9 cellular contexts compared by ENCODE assay signal in the genomic region with DNA sequence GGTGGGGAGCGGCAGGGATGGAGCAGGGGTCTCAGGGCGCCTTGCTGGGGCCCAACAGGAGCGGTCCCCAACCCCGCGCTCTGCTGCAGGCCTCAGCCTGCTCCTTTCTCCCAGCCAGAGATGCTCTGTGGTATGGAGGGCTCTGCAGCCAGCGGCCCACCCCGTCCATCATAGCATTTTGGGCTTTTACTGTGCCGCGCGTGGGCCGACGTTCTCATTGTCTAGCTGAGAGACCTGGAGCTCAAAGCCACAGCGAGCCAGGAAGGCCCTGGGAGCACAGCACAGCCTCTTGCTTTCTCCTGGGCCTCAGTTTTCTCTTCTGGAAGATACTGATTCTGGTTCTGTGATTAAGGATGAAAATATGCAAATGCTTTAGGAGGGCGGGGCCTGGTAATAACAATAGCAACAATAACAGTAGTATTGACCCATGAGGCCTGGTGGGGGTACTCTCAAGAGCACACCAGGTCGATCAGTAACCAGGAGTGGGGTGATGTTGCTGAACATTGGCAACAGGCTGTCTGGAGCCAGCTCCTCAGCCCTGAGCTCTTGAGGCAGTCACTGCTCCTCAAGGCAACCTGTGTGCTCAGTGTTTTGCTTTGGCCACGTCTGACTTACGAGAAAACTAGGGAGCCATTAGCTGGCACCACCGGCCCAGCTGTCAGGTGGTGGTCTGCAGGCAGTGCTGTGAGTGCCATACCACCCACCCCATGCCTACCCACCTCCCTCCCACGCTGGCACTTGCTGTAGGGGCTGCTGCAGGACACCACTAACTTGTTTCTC. TPM values are rescaled to one million over a fixed set of nuclear protein-coding genes. Genes with fewer than 3 reads are reported as not detected.
DNase-seq lines count a peak whose midpoint lies in the region; ATAC-seq, FAIRE-seq and TF ChIP-seq lines count a peak whose summit lies in the region.
"Had no signal": no experiment of that assay in that cellular context is flagged by ENCODE, and none has a peak within 500 bp of the region (broad histone marks: within the 10 kb centered on the region; RNA-seq: fewer than 3 reads in every experiment).

No MANE protein-coding gene starts in this region.

- CTCF ChIA-PET in Panc1 (lab: Charles Lee) = interaction anchor here (0.6 to 2.1 kb wide), 13 partner anchors 71 to 278 kb away, joined by 3 to 12 read pairs (median 6); no protein-coding TSS in a partner anchor

- H3K4me3 ChIP-seq in Panc1 (ENCODE audit: low read depth in 2 of 2, low read length in 2 of 2) (peak overlapping the region; percentile 18 to 54; a peak in 1 of 4 replicates), hepatocyte (no peak overlapping the region)

- H3K4me3 Mint-ChIP-seq in stimulated activated effector memory CD8-positive, alpha-beta T cell treated with anti-CD3 and anti-CD28 coated beads, Interleukin-12 subunit alpha, Interleukin-12 subunit beta, amount 100 ng/mL, for 72 hours = peak overlapping the region; percentile 77

- TF ChIP-seq CTCF in Panc1 (IDR thresholded peaks at IDR 0.05) (no peak), hepatocyte (IDR thresholded peaks at IDR 0.05; ENCODE audit: poor library complexity) (no peak)

- no peaks in the 10 kb centered on the region for H3K9me3 Mint-ChIP-seq in stimulated activated effector memory CD8-positive, alpha-beta T cell treated with anti-CD3 and anti-CD28 coated beads, Interleukin-12 subunit alpha, Interleukin-12 subunit beta, amount 100 ng/mL, for 72 hours

- intact Hi-C loops in Panc1 (cut with micrococcal nuclease; ENCODE audit: unreplicated experiment) = loop anchor here (2.0 to 5.0 kb wide), 3 partner anchors 70 to 145 kb away; no protein-coding TSS in a partner anchor

- no peak for FAIRE-seq in GM19239 (lab: Jason Lieb, UNC)
- FAIRE-seq: endometrium had no signal

- no peak overlapping the region for H3K27ac ChIP-seq in Panc1 (ENCODE audit: low read length)
- no peak overlapping the region for H3K27ac ChIP-seq in hepatocyte

- in situ Hi-C loops in Panc1 (cut with HindIII; ENCODE audit: low pct_unique_long_range_greater_than_20kb, low sequenced_read_pairs) = no loop called here

- 38% methylated on average over 19 of the region's 19 CpGs for WGBS in hepatocyte (ENCODE audit: low lambda C conversion rate, missing lambda C conversion rate)

- H3K9me3 ChIP-seq in Panc1 (ENCODE audit: control insufficient read depth, insufficient read depth, low read depth, low read length) = no peaks in the 10 kb centered on the region
- H3K9me3 ChIP-seq in hepatocyte (ENCODE audit: low read depth) = no peaks in the 10 kb centered on the region

- no peaks in the 10 kb centered on the region for H4K20me1 ChIP-seq in hepatocyte (ENCODE audit: insufficient read depth, poor library complexity, severe bottlenecking)

- H3K4me1 ChIP-seq in Panc1 (ENCODE audit: control insufficient read depth, insufficient read depth, low read length) (peaks cover 3% of the 10 kb centered on the region), hepatocyte (ENCODE audit: insufficient read depth) (peaks cover 21% of the 10 kb centered on the region)

- ATAC-seq in GM21528 (IDR thresholded peaks at IDR 0.05; ENCODE audit: low FRiP score, unreplicated experiment) (peak; percentile 19), Panc1 (no peak), GM21786 (IDR thresholded peaks at IDR 0.05; ENCODE audit: unreplicated experiment) (no peak)
- ATAC-seq in stimulated activated effector memory CD8-positive, alpha-beta T cell treated with anti-CD3 and anti-CD28 coated beads, Interleukin-12 subunit alpha, Interleukin-12 subunit beta, amount 100 ng/mL, for 72 hours = peak; percentile 0

- H3K36me3 ChIP-seq in Panc1 (ENCODE audit: control insufficient read depth, insufficient read depth, low read length) (no peaks in the 10 kb centered on the region), hepatocyte (replicated peaks; ENCODE audit: insufficient read depth, low read depth) (no peaks in the 10 kb centered on the region)

- H3K4me1 Mint-ChIP-seq in stimulated activated effector memory CD8-positive, alpha-beta T cell treated with anti-CD3 and anti-CD28 coated beads, Interleukin-12 subunit alpha, Interleukin-12 subunit beta, amount 100 ng/mL, for 72 hours = peaks cover 15% of the 10 kb centered on the region

- POLR2A ChIA-PET in Panc1 (lab: Charles Lee) = interaction anchor here (0.6 kb wide), 1 partner anchor 25 kb away, joined by 6 read pairs; no protein-coding TSS in a partner anchor

- BruUV-seq in Panc1 (replicated peaks; lab: Mats Ljungman, UMichigan) = no TSS peak

- H3K9me2 ChIP-seq in hepatocyte (replicated peaks; ENCODE audit: insufficient read depth) = no peaks in the 10 kb centered on the region

- H3K27ac Mint-ChIP-seq in stimulated activated effector memory CD8-positive, alpha-beta T cell treated with anti-CD3 and anti-CD28 coated beads, Interleukin-12 subunit alpha, Interleukin-12 subunit beta, amount 100 ng/mL, for 72 hours = no peak overlapping the region

- DNase-seq in Panc1 (ENCODE audit: low read depth, low spot score) = no peak
- no peak for DNase-seq in hepatocyte (ENCODE audit: low spot score)
- DNase-seq in stimulated activated effector memory CD8-positive, alpha-beta T cell treated with anti-CD3 and anti-CD28 coated beads, Interleukin-12 subunit alpha, Interleukin-12 subunit beta, amount 100 ng/mL, for 72 hours (ENCODE audit: low spot score in 2 of 2) = no peak
- no peak for DNase-seq in GM19239 (ENCODE audit: insufficient read length, low spot score)
- DNase-seq in kidney glomerular epithelial cell (lab: John Stamatoyannopoulos, UW) = no peak

- peaks cover 10% of the 10 kb centered on the region for H3K36me3 Mint-ChIP-seq in stimulated activated effector memory CD8-positive, alpha-beta T cell treated with anti-CD3 and anti-CD28 coated beads, Interleukin-12 subunit alpha, Interleukin-12 subunit beta, amount 100 ng/mL, for 72 hours

- H3K4me2 ChIP-seq in hepatocyte = peak overlapping the region; percentile 99

- H3K27me3 ChIP-seq in Panc1 (ENCODE audit: control insufficient read depth, insufficient read depth, low read length) (no peaks in the 10 kb centered on the region), hepatocyte (peaks cover 9% of the 10 kb centered on the region)

- no peaks in the 10 kb centered on the region for H3K79me2 ChIP-seq in hepatocyte

- no peak overlapping the region for H2AFZ ChIP-seq in hepatocyte

RNA-seq across cellular contexts. Expression of a gene that starts 1.1 kb away (rescaled TPM):
- total RNA-seq in Panc1 (2021; ENCODE audit: unreplicated experiment) (1.7 TPM), hepatocyte (23.5 and 24.0 TPM in 2 replicates)
- polyA plus RNA-seq in Panc1 (2012; ENCODE audit: insufficient read length) = 4.6 TPM
- 44.8 and 46.9 TPM in 2 replicates for polyA plus RNA-seq in hepatocyte
- total RNA-seq: HT1080 had no signal

RNA-seq across cellular contexts. Expression of a gene that starts 20.5 kb away (rescaled TPM):
- total RNA-seq in Panc1 (2021; ENCODE audit: unreplicated experiment) (11.1 TPM), hepatocyte (17.3 and 19.7 TPM in 2 replicates)
- polyA plus RNA-seq in Panc1 (2012; ENCODE audit: insufficient read length) = 8.1 TPM
- polyA plus RNA-seq in hepatocyte = 17.1 and 21.1 TPM in 2 replicates

Comparison
In these comparisons a context has a peak if more than half of its experiments do, and no peak if none do; other contexts are left out.
1. ATAC-seq: peak in GM21528 (single experiment) and stimulated activated effector memory CD8-positive, alpha-beta T cell treated with anti-CD3 and anti-CD28 coated beads, Interleukin-12 subunit alpha, Interleukin-12 subunit beta, amount 100 ng/mL, for 72 hours (single experiment); none in Panc1 (single experiment) and GM21786 (single experiment).